In genomic region chr11:10351435-10351767, GRCh38 we compare ENCODE assay signal across 1 cellular context.
TF ChIP-seq lines count a peak whose summit lies in the region.

No MANE protein-coding gene starts in this region.

TF ChIP-seq in K562, 482 proteins besides CTCF, POLR2A, EP300 and RAD21 (continued from another document and continues in another):
- TF ChIP-seq ZNF449 (CRISPR knock-in tag; IDR thresholded peaks at IDR 0.05) (no peak), ZNF253 (CRISPR knock-in tag; conservative IDR thresholded peaks at IDR 0.05) (no peak), HDAC6 (IDR thresholded peaks at IDR 0.05; ENCODE audit: low read depth, low read length) (no peak), MTA3 (IDR thresholded peaks at IDR 0.05; ENCODE audit: borderline replicate concordance) (no peak), PHB (CRISPR knock-in tag; IDR thresholded peaks at IDR 0.05) (no peak), PRMT5 (CRISPR knock-in tag; IDR thresholded peaks at IDR 0.05) (no peak), ZNF77 (CRISPR knock-in tag; IDR thresholded peaks at IDR 0.05) (no peak), ZNF277 (CRISPR knock-in tag; IDR thresholded peaks at IDR 0.05; ENCODE audit: borderline replicate concordance) (no peak), TAL1 (IDR thresholded peaks at IDR 0.05) (peak; percentile 77), ZNF408 (CRISPR knock-in tag; IDR thresholded peaks at IDR 0.05; ENCODE audit: low read depth) (no peak), DPF2 (IDR thresholded peaks at IDR 0.05) (peak; percentile 46; the same call in 1 of the 2 replicates), ZNF121 (CRISPR knock-in tag; conservative IDR thresholded peaks at IDR 0.05) (no peak), TCF3 (CRISPR knock-in tag; IDR thresholded peaks at IDR 0.05) (peak; percentile 50; the same call in 1 of the 2 replicates), HDAC8 (tag; IDR thresholded peaks at IDR 0.05) (no peak), RBM15 (IDR thresholded peaks at IDR 0.05; ENCODE audit: insufficient read depth, low read length) (no peak), ZBTB33 (CRISPR knock-in tag; IDR thresholded peaks at IDR 0.05) (no peak), RREB1 (CRISPR knock-in tag; IDR thresholded peaks at IDR 0.05) (no peak), ZNF79 (CRISPR knock-in tag; IDR thresholded peaks at IDR 0.05; ENCODE audit: low read depth) (no peak), SMAD4 (CRISPR knock-in tag; conservative IDR thresholded peaks at IDR 0.05) (peak; percentile 64; the same call in 1 of the 2 replicates), MYC (IDR thresholded peaks at IDR 0.05; ENCODE audit: low read depth, low read length) (peak; percentile 22; the same call in 1 of the 2 replicates), MYC (CRISPR knock-in tag; IDR thresholded peaks at IDR 0.05; ENCODE audit: borderline replicate concordance, low read depth) (no peak), CEBPB (tag; IDR thresholded peaks at IDR 0.05) (peak; percentile 61), MBD2 (IDR thresholded peaks at IDR 0.05; ENCODE audit: borderline replicate concordance, low read depth) (no peak), DLX4 (CRISPR knock-in tag; IDR thresholded peaks at IDR 0.05) (no peak), MIER1 (IDR thresholded peaks at IDR 0.05; ENCODE audit: low read depth) (no peak), SIX5 (IDR thresholded peaks at IDR 0.05; ENCODE audit: borderline replicate concordance in 1 of 2, insufficient read depth in 1 of 2, low read depth in 1 of 2, low read length in 2 of 2) (no peak), TFAP4 (CRISPR knock-in tag; IDR thresholded peaks at IDR 0.05; ENCODE audit: borderline replicate concordance) (no peak), PRPF4 (IDR thresholded peaks at IDR 0.05; ENCODE audit: insufficient read depth, low read depth, low read length, poor library complexity, severe bottlenecking) (no peak), TAF9B (IDR thresholded peaks at IDR 0.05; ENCODE audit: partially characterized antibody) (no peak), ZC3H4 (CRISPR knock-in tag; IDR thresholded peaks at IDR 0.05; ENCODE audit: borderline replicate concordance) (no peak), HIVEP1 (CRISPR knock-in tag; IDR thresholded peaks at IDR 0.05) (no peak), RBM39 (optimal IDR thresholded peaks at IDR 0.05; ENCODE audit: low read depth, low read length) (no peak), HMG20A (CRISPR knock-in tag; conservative IDR thresholded peaks at IDR 0.05) (no peak), POU5F1 (IDR thresholded peaks at IDR 0.05; ENCODE audit: borderline replicate concordance, low read depth, low read length, partially characterized antibody) (no peak), TRIM24 (IDR thresholded peaks at IDR 0.05) (no peak), NRF1 (conservative IDR thresholded peaks at IDR 0.05 in 1 of 2, IDR thresholded peaks at IDR 0.05 in 1 of 2) (no peak), CREB1 (IDR thresholded peaks at IDR 0.05) (no peak), CREB1 (CRISPR knock-in tag; IDR thresholded peaks at IDR 0.05) (no peak), CBFA2T3 (IDR thresholded peaks at IDR 0.05) (peak; percentile 67), HMG20B (CRISPR knock-in tag; IDR thresholded peaks at IDR 0.05) (no peak), PHB2 (IDR thresholded peaks at IDR 0.05; ENCODE audit: low read depth) (no peak), BCLAF1 (IDR thresholded peaks at IDR 0.05; ENCODE audit: borderline replicate concordance in 1 of 2, control insufficient read depth in 1 of 2, low read depth in 2 of 2, low read length in 1 of 2) (no peak), ZBTB26 (CRISPR knock-in tag; IDR thresholded peaks at IDR 0.05) (no peak), ZNF766 (CRISPR knock-in tag; conservative IDR thresholded peaks at IDR 0.05) (no peak), ETV1 (tag; conservative IDR thresholded peaks at IDR 0.05; ENCODE audit: low read depth) (0 out of 2 replicates have a peak, but pooled peaks have one; percentile 23), REST (CRISPR knock-in tag; IDR thresholded peaks at IDR 0.05; ENCODE audit: low read depth) (no peak), NFYB (IDR thresholded peaks at IDR 0.05; ENCODE audit: extremely low read depth, insufficient read length) (no peak), MTA2 (IDR thresholded peaks at IDR 0.05; ENCODE audit: low read depth) (no peak), ZNF778 (CRISPR knock-in tag; IDR thresholded peaks at IDR 0.05) (no peak)
